ENCODE assay signal across 21 cellular contexts in genomic region chr6:39078695-39079094, GRCh38. TPM values are rescaled to one million over a fixed set of nuclear protein-coding genes. Genes with fewer than 3 reads are reported as not detected.
"Had no signal": no experiment of that assay in that cellular context is flagged by ENCODE, and none has a peak within 500 bp of the region (broad histone marks: within the 10 kb centered on the region; RNA-seq: fewer than 3 reads in every experiment).

No MANE protein-coding gene starts in this region.

- H3K36me3 ChIP-seq: colonic mucosa, left lung, lower lobe of right lung, neutrophil, sigmoid colon, stomach had no signal

- H3K79me2 ChIP-seq: hepatocyte had no signal

- H3K36me3 Mint-ChIP-seq: memory B cell, naive B cell had no signal

- H3K4me3 ChIP-seq: colonic mucosa, hepatocyte, left lung, lower lobe of right lung, sigmoid colon, skin epidermis, stomach had no signal

- H3K4me2 ChIP-seq: hepatocyte had no signal

- H3K9me3 Mint-ChIP-seq: memory B cell, naive B cell, nephron progenitor cell had no signal

- H3K27ac ChIP-seq: colonic mucosa, hepatocyte, left lung, lower lobe of right lung, neutrophil, sigmoid colon, skin epidermis, stomach had no signal

- H2AFZ ChIP-seq: hepatocyte had no signal

- H3K4me3 Mint-ChIP-seq: memory B cell, naive B cell, nephron progenitor cell had no signal

- DNase-seq: colonic mucosa; dermis blood vessel endothelial cell; effector CD4-positive, alpha-beta T cell; foreskin melanocyte; left lung; lower lobe of right lung; naive B cell; nephron progenitor cell; posterior cingulate gyrus; sigmoid colon; stimulated activated CD4-positive, alpha-beta T cell treated with anti-CD3 and anti-CD28 coated beads, Interleukin-4, amount 100 ng/mL, for 4 hours; stimulated activated naive CD4-positive, alpha-beta T cell; stomach; trophoblast cell had no signal

- H3K4me1 ChIP-seq: colonic mucosa, left lung, lower lobe of right lung, sigmoid colon, stomach had no signal

- H3K4me1 Mint-ChIP-seq: memory B cell, naive B cell had no signal

- H3K9me3 ChIP-seq: colonic mucosa, left lung, lower lobe of right lung, neutrophil, sigmoid colon, stomach had no signal

- H3K27me3 ChIP-seq: colonic mucosa, hepatocyte, left lung, sigmoid colon had no signal

- H3K27ac Mint-ChIP-seq: memory B cell, naive B cell, nephron progenitor cell had no signal

RNA-seq across cellular contexts. Expression of gene GLP1R, which starts 30.1 kb away (rescaled TPM):
- total RNA-seq: colonic mucosa, dermis blood vessel endothelial cell, osteoblast, pulmonary artery endothelial cell had no signal
- polyA plus RNA-seq: esophagus, hepatocyte had no signal
